Comparison of ENCODE assay signal across 8 cellular contexts in the genomic region with DNA sequence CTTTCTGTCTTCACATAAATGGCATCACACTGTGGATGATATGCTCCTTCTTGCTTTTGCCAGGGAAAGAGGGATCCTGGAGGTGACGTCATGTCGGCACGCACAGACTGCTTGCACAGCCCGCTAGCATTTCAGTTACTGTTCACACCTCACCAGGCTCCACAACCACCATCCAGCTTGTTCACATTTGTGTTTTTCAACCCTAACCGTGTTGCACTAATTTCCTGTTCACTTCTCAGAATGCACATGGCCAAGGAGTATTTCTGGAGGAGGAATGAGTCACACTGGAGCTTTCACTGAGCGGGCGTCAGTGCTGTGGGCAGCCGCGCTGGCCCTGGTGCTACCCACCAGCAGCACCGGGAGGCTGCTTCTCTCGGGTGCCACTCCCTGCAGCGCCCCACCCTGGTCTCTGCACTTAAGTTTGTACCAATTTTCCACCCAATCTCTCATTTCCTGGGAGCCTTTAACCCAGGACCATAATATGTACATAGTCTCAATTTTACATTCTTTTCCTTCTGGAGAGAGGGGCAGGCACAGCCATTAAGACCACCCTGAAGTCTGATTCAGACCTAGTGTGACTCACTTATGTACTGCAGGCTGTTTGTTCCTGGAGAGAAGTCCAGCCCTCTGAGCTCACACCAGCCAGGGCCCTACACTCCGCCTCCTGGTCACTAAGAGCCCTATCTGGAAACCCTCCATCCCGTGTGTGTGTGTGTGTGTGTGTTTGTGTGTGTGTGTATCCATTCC.
A peak's percentile ranks its signal among the peaks of the same experiment; 100 is the strongest.
DNase-seq lines count a peak whose midpoint lies in the region; ATAC-seq and TF ChIP-seq lines count a peak whose summit lies in the region.

No MANE protein-coding gene starts in this region.

- peak; percentile 24; the same call in 1 of the 2 replicates for TF ChIP-seq CTCF in GM12874 (IDR thresholded peaks at IDR 0.05; ENCODE audit: insufficient read depth, low read depth, low read length)

- H3K27me3 ChIP-seq in layer of hippocampus (ENCODE audit: control insufficient read depth, insufficient read depth, low read length), result no peaks in the 10 kb centered on the region

- H3K27ac ChIP-seq in layer of hippocampus (ENCODE audit: low read depth, low read length), result peak overlapping the region; percentile 3

- DNase-seq in T-helper 1 cell, result peak in 4 of 5 donors; percentile 26 to 95 (median 52)
- peak; percentile 74 for DNase-seq in amniotic stem cell (lab: John Stamatoyannopoulos, UW)
- peak; percentile 47 to 70 for DNase-seq in stimulated activated CD4-positive, alpha-beta T cell treated with anti-CD3 and anti-CD28 coated beads, Interleukin-4, amount 100 ng/mL, for 4 hours
- DNase-seq in SHP77 (lab: John Stamatoyannopoulos, UW), result no peak
- DNase-seq in DMS153 treated with DMSO at 0.1 percent for 48 hours (lab: John Stamatoyannopoulos, UW; ENCODE audit: unreplicated experiment), result no peak

- peak; percentile 31 for ATAC-seq in HG03066 (IDR thresholded peaks at IDR 0.05; ENCODE audit: low read depth, unreplicated experiment)

Comparison
In these comparisons a context has a peak if more than half of its experiments do, and no peak if none do; other contexts are left out.
1. DNase-seq: peak in T-helper 1 cell (4 of 5), amniotic stem cell (single experiment) and stimulated activated CD4-positive, alpha-beta T cell treated with anti-CD3 and anti-CD28 coated beads, Interleukin-4, amount 100 ng/mL, for 4 hours (2 of 2); none in SHP77 (0 of 2) and DMS153 treated with DMSO at 0.1 percent for 48 hours (single experiment).